ENCODE assay signal across 1 cellular context in genomic region chr6:6543181-6543879, GRCh38.
TF ChIP-seq lines count a peak whose summit lies in the region.

No MANE protein-coding gene starts in this region.

TF ChIP-seq in K562, 482 proteins besides CTCF, POLR2A, EP300 and RAD21:
- TF ChIP-seq NCOA6 (IDR thresholded peaks at IDR 0.05) (no peak), ZNF668 (CRISPR knock-in tag; IDR thresholded peaks at IDR 0.05) (no peak), ZKSCAN1 (IDR thresholded peaks at IDR 0.05; ENCODE audit: low read depth, low read length) (no peak), THAP12 (CRISPR knock-in tag; IDR thresholded peaks at IDR 0.05) (no peak), FIP1L1 (IDR thresholded peaks at IDR 0.05; ENCODE audit: low read depth, low read length, poor library complexity, severe bottlenecking) (no peak), USF2 (CRISPR knock-in tag; IDR thresholded peaks at IDR 0.05) (no peak), ZNF165 (CRISPR knock-in tag; IDR thresholded peaks at IDR 0.05; ENCODE audit: borderline replicate concordance) (no peak), ZNF311 (CRISPR knock-in tag; IDR thresholded peaks at IDR 0.05) (no peak), MYBL2 (IDR thresholded peaks at IDR 0.05; ENCODE audit: low read depth) (no peak), MYBL2 (CRISPR knock-in tag; IDR thresholded peaks at IDR 0.05; ENCODE audit: borderline replicate concordance) (no peak), RNF2 (IDR thresholded peaks at IDR 0.05) (no peak), PHB (CRISPR knock-in tag; IDR thresholded peaks at IDR 0.05) (no peak), HMGXB4 (CRISPR knock-in tag; IDR thresholded peaks at IDR 0.05) (no peak), RAD51 (IDR thresholded peaks at IDR 0.05; ENCODE audit: borderline replicate concordance, low read depth) (no peak), ARID3B (CRISPR knock-in tag; IDR thresholded peaks at IDR 0.05; ENCODE audit: borderline replicate concordance) (no peak), PML (IDR thresholded peaks at IDR 0.05; ENCODE audit: low read length) (no peak), MAFG (tag; conservative IDR thresholded peaks at IDR 0.05) (no peak), ATF3 (IDR thresholded peaks at IDR 0.05) (no peak), ATF3 (CRISPR knock-in tag; conservative IDR thresholded peaks at IDR 0.05) (no peak), POLR2AphosphoS5 (IDR thresholded peaks at IDR 0.05; ENCODE audit: control insufficient read depth, insufficient read depth, low read depth, low read length) (no peak), DLX4 (CRISPR knock-in tag; IDR thresholded peaks at IDR 0.05) (no peak), YBX1 (IDR thresholded peaks at IDR 0.05) (no peak)
